ENCODE assay signal across 23 cellular contexts in genomic region chr11:106491751-106492150, GRCh38.
DNase-seq lines count a peak whose midpoint lies in the region; FAIRE-seq lines count a peak whose summit lies in the region.
"Had no signal": no experiment of that assay in that cellular context is flagged by ENCODE, and none has a peak within 500 bp of the region (broad histone marks: within the 10 kb centered on the region; RNA-seq: fewer than 3 reads in every experiment).

No MANE protein-coding gene starts in this region.

- no peak for FAIRE-seq in RCC 7860 (lab: Jason Lieb, UNC)
- FAIRE-seq: A549, D721Med, GM12891, H1 had no signal

- peak; percentile 40 for DNase-seq in Ammon's horn (ENCODE audit: low spot score)
- peak; percentile 18 for DNase-seq in cerebellar cortex (ENCODE audit: low spot score)
- peak; percentile 34 for DNase-seq in inferior parietal cortex (ENCODE audit: extremely low spot score)
- DNase-seq in midbrain (lab: John Stamatoyannopoulos, UW): peak; percentile 64
- no peak for DNase-seq in kidney glomerular epithelial cell (lab: John Stamatoyannopoulos, UW)
- no peak for DNase-seq in NCI-H2196 (lab: John Stamatoyannopoulos, UW; ENCODE audit: unreplicated experiment)
- no peak for DNase-seq in NCI-H69 (lab: John Stamatoyannopoulos, UW)
- no peak for DNase-seq in RCC 7860 (ENCODE audit: low spot score)
- DNase-seq: ACHN; Caco-2; CD4-positive, CD25-positive, alpha-beta regulatory T cell; CD8-positive, alpha-beta T cell; DMS 273 treated with DMSO at 0.1 percent for 48 hours; DMS79; EL; GF-D8; GM23248; H7; HCEC 1CT had no signal

Comparison
In these comparisons a context has a peak if more than half of its experiments do, and no peak if none do; other contexts are left out.
1. DNase-seq: peak in Ammon's horn (single experiment), cerebellar cortex (single experiment), inferior parietal cortex (single experiment) and midbrain (single experiment); none in kidney glomerular epithelial cell (single experiment), NCI-H2196 (single experiment), NCI-H69 (single experiment) and RCC 7860 (single experiment).